ENCODE assay signal across 23 cellular contexts in genomic region chr6:142786476-142786875, GRCh38.
DNase-seq lines count a peak whose midpoint lies in the region; ATAC-seq and TF ChIP-seq lines count a peak whose summit lies in the region.
"Had no signal": no experiment of that assay in that cellular context is flagged by ENCODE, and none has a peak within 500 bp of the region (broad histone marks: within the 10 kb centered on the region; RNA-seq: fewer than 3 reads in every experiment).

No MANE protein-coding gene starts in this region.

- H3K4me3 Mint-ChIP-seq in activated T-cell treated with anti-CD3 and anti-CD28 coated beads, Interleukin-2, amount 50 U/mL, for 72 hours = no peak overlapping the region
- H3K4me3 Mint-ChIP-seq in activated T-cell treated with anti-CD3 and anti-CD28 coated beads, Interleukin-2, amount 50 U/mL, for 4 hours = no peak overlapping the region
- no peak overlapping the region for H3K4me3 Mint-ChIP-seq in stimulated activated effector memory CD8-positive, alpha-beta T cell treated with anti-CD3 and anti-CD28 coated beads, Interleukin-12 subunit alpha, Interleukin-12 subunit beta, amount 100 ng/mL, for 72 hours
- H3K4me3 Mint-ChIP-seq: activated CD4-positive, alpha-beta memory T cell treated with anti-CD3 and anti-CD28 coated beads for 36 hours; activated naive CD8-positive, alpha-beta T cell treated with anti-CD3 and anti-CD28 coated beads, Interleukin-2, amount 10 ng/mL, durations not matched to agents 7 days and 5 days had no signal

- H3K36me3 Mint-ChIP-seq in activated T-cell treated with anti-CD3 and anti-CD28 coated beads, Interleukin-2, amount 50 U/mL, for 72 hours (ENCODE audit: insufficient read depth in 2 of 2) = peaks cover 2 to 10% of the 10 kb centered on the region in 2 donors
- peaks cover 25% of the 10 kb centered on the region for H3K36me3 Mint-ChIP-seq in activated T-cell treated with anti-CD3 and anti-CD28 coated beads, Interleukin-2, amount 50 U/mL, for 4 hours (ENCODE audit: insufficient read depth)
- peaks cover 22% of the 10 kb centered on the region for H3K36me3 Mint-ChIP-seq in stimulated activated effector memory CD8-positive, alpha-beta T cell treated with anti-CD3 and anti-CD28 coated beads, Interleukin-12 subunit alpha, Interleukin-12 subunit beta, amount 100 ng/mL, for 72 hours

- H3K9me3 Mint-ChIP-seq in activated T-cell treated with anti-CD3 and anti-CD28 coated beads, Interleukin-2, amount 50 U/mL, for 72 hours = no peaks in the 10 kb centered on the region
- no peaks in the 10 kb centered on the region for H3K9me3 Mint-ChIP-seq in activated T-cell treated with anti-CD3 and anti-CD28 coated beads, Interleukin-2, amount 50 U/mL, for 4 hours
- H3K9me3 Mint-ChIP-seq in stimulated activated effector memory CD8-positive, alpha-beta T cell treated with anti-CD3 and anti-CD28 coated beads, Interleukin-12 subunit alpha, Interleukin-12 subunit beta, amount 100 ng/mL, for 72 hours = no peaks in the 10 kb centered on the region
- H3K9me3 Mint-ChIP-seq: activated CD4-positive, alpha-beta memory T cell treated with anti-CD3 and anti-CD28 coated beads for 36 hours; activated naive CD8-positive, alpha-beta T cell treated with anti-CD3 and anti-CD28 coated beads, Interleukin-2, amount 10 ng/mL, durations not matched to agents 7 days and 5 days had no signal

- TF ChIP-seq CTCF in epithelial cell of esophagus (IDR thresholded peaks at IDR 0.05; ENCODE audit: insufficient read depth, low read depth, low read length, missing control alignments) = no peak

- no peak for DNase-seq in activated T-cell treated with anti-CD3 and anti-CD28 coated beads, Interleukin-2, amount 50 U/mL, for 72 hours
- DNase-seq in activated T-cell treated with anti-CD3 and anti-CD28 coated beads, Interleukin-2, amount 50 U/mL, for 4 hours = no peak
- DNase-seq in LHCN-M2 (ENCODE audit: low read depth) (peak; percentile 17), epithelial cell of esophagus (ENCODE audit: low read depth) (peak; percentile 12), cardiac septum (ENCODE audit: low spot score) (no peak), C1 segment of cervical spinal cord (lab: John Stamatoyannopoulos, UW) (no peak), epidermal melanocyte (ENCODE audit: insufficient read length, low spot score) (no peak)
- DNase-seq in stimulated activated effector memory CD8-positive, alpha-beta T cell treated with anti-CD3 and anti-CD28 coated beads, Interleukin-12 subunit alpha, Interleukin-12 subunit beta, amount 100 ng/mL, for 72 hours (ENCODE audit: low spot score in 2 of 2) = no peak
- DNase-seq: ACHN; activated CD4-positive, alpha-beta memory T cell treated with anti-CD3 and anti-CD28 coated beads for 36 hours; activated naive CD8-positive, alpha-beta T cell treated with anti-CD3 and anti-CD28 coated beads, Interleukin-2, amount 10 ng/mL, durations not matched to agents 7 days and 5 days; activated T-cell treated with anti-CD3 and anti-CD28 coated beads, Interleukin-2, amount 50 U/mL, for 1 hour; brain microvascular endothelial cell; dermis blood vessel endothelial cell; DMS53; NCI-H187; NCI-H2227 treated with DMSO at 0.1 percent for 48 hours; right cardiac atrium; stimulated activated CD4-positive, alpha-beta T cell treated with anti-CD3 and anti-CD28 coated beads, Interleukin-15, amount 100 ng/mL, for 24 hours; T-helper 2 cell; WERI-Rb-1 had no signal

- H3K27me3 Mint-ChIP-seq in activated T-cell treated with anti-CD3 and anti-CD28 coated beads, Interleukin-2, amount 50 U/mL, for 72 hours (ENCODE audit: low read depth) = no peaks in the 10 kb centered on the region
- no peaks in the 10 kb centered on the region for H3K27me3 Mint-ChIP-seq in activated T-cell treated with anti-CD3 and anti-CD28 coated beads, Interleukin-2, amount 50 U/mL, for 4 hours (ENCODE audit: low read depth)
- H3K27me3 Mint-ChIP-seq: activated CD4-positive, alpha-beta memory T cell treated with anti-CD3 and anti-CD28 coated beads for 36 hours; activated naive CD8-positive, alpha-beta T cell treated with anti-CD3 and anti-CD28 coated beads, Interleukin-2, amount 10 ng/mL, durations not matched to agents 7 days and 5 days had no signal

- intact Hi-C loops in cardiac septum (cut with DNase I) = no loop called here

- H3K4me1 Mint-ChIP-seq in activated T-cell treated with anti-CD3 and anti-CD28 coated beads, Interleukin-2, amount 50 U/mL, for 72 hours (ENCODE audit: low read depth) = peaks cover 76% of the 10 kb centered on the region
- H3K4me1 Mint-ChIP-seq in activated T-cell treated with anti-CD3 and anti-CD28 coated beads, Interleukin-2, amount 50 U/mL, for 4 hours (ENCODE audit: low read depth) = peaks cover 69% of the 10 kb centered on the region
- H3K4me1 Mint-ChIP-seq in stimulated activated effector memory CD8-positive, alpha-beta T cell treated with anti-CD3 and anti-CD28 coated beads, Interleukin-12 subunit alpha, Interleukin-12 subunit beta, amount 100 ng/mL, for 72 hours = peaks cover 49% of the 10 kb centered on the region

- peak overlapping the region; percentile 82 for H3K27ac Mint-ChIP-seq in activated T-cell treated with anti-CD3 and anti-CD28 coated beads, Interleukin-2, amount 50 U/mL, for 72 hours
- peak overlapping the region; percentile 26 for H3K27ac Mint-ChIP-seq in stimulated activated effector memory CD8-positive, alpha-beta T cell treated with anti-CD3 and anti-CD28 coated beads, Interleukin-12 subunit alpha, Interleukin-12 subunit beta, amount 100 ng/mL, for 72 hours
- H3K27ac Mint-ChIP-seq: activated CD4-positive, alpha-beta memory T cell treated with anti-CD3 and anti-CD28 coated beads for 36 hours; activated naive CD8-positive, alpha-beta T cell treated with anti-CD3 and anti-CD28 coated beads, Interleukin-2, amount 10 ng/mL, durations not matched to agents 7 days and 5 days had no signal

- no peak overlapping the region for H3K4me3 ChIP-seq in epithelial cell of esophagus (ENCODE audit: low read length)
- H3K4me3 ChIP-seq: gastroesophageal sphincter, thoracic aorta had no signal

- no peak for ATAC-seq in activated T-cell treated with anti-CD3 and anti-CD28 coated beads, Interleukin-2, amount 50 U/mL, for 72 hours (replicated peaks in 1 of 2)
- no peak for ATAC-seq in activated T-cell treated with anti-CD3 and anti-CD28 coated beads, Interleukin-2, amount 50 U/mL, for 4 hours
- no peak for ATAC-seq in stimulated activated effector memory CD8-positive, alpha-beta T cell treated with anti-CD3 and anti-CD28 coated beads, Interleukin-12 subunit alpha, Interleukin-12 subunit beta, amount 100 ng/mL, for 72 hours
- ATAC-seq: gastroesophageal sphincter, right cardiac atrium had no signal

Comparison
In these comparisons a context has a peak if more than half of its experiments do, and no peak if none do; other contexts are left out.
1. DNase-seq: peak in LHCN-M2 (single experiment) and epithelial cell of esophagus (single experiment); none in activated T-cell treated with anti-CD3 and anti-CD28 coated beads, Interleukin-2, amount 50 U/mL, for 72 hours (0 of 2), activated T-cell treated with anti-CD3 and anti-CD28 coated beads, Interleukin-2, amount 50 U/mL, for 4 hours (single experiment), stimulated activated effector memory CD8-positive, alpha-beta T cell treated with anti-CD3 and anti-CD28 coated beads, Interleukin-12 subunit alpha, Interleukin-12 subunit beta, amount 100 ng/mL, for 72 hours (0 of 2), cardiac septum (single experiment), C1 segment of cervical spinal cord (0 of 14) and epidermal melanocyte (single experiment).